ENCODE assay signal across 8 cellular contexts in genomic region chr9:101119206-101119819, GRCh38.
DNase-seq lines count a peak whose midpoint lies in the region; ATAC-seq and TF ChIP-seq lines count a peak whose summit lies in the region.

No MANE protein-coding gene starts in this region.

- peak; percentile 5 for DNase-seq in Daoy (ENCODE audit: low read depth)
- peak; percentile 79 for DNase-seq in NCI-H345 (lab: John Stamatoyannopoulos, UW)
- DNase-seq in body of pancreas: peak; percentile 68 to 79 (median 70)
- peak; percentile 38 to 74 for DNase-seq in left lung
- DNase-seq in OCI-M2 (lab: John Stamatoyannopoulos, UW; ENCODE audit: unreplicated experiment): no peak
- no peak for DNase-seq in central memory CD4-positive, alpha-beta T cell

- TF ChIP-seq POLR2A in body of pancreas (IDR thresholded peaks at IDR 0.05): no peak

- H3K4me3 ChIP-seq in body of pancreas (no peak overlapping the region), left lung (no peak overlapping the region)

- peak; percentile 88 for ATAC-seq in GM19328 (IDR thresholded peaks at IDR 0.05; ENCODE audit: unreplicated experiment)
- peak; percentile 89 for ATAC-seq in HG03196 (IDR thresholded peaks at IDR 0.05; ENCODE audit: unreplicated experiment)
- ATAC-seq in body of pancreas: peak; percentile 82
- ATAC-seq in left lung: peak; percentile 98

- H3K27me3 ChIP-seq in body of pancreas (no peaks in the 10 kb centered on the region), left lung (no peaks in the 10 kb centered on the region)

- TF ChIP-seq CTCF in body of pancreas (IDR thresholded peaks at IDR 0.05) (peak; percentile 70 to 84 (median 81)), left lung (IDR thresholded peaks at IDR 0.05) (peak; percentile 51 to 54)

- WGBS in body of pancreas, 2 donors: 9 to 11% methylated on average over 3 of the region's 3 CpGs

- intact Hi-C loops in body of pancreas (cut with DNase I) (loop anchor here (10.0 kb wide), 2 partner anchors 185 to 395 kb away; no protein-coding TSS in a partner anchor), left lung (cut with DNase I) (no loop called here)

- H3K36me3 ChIP-seq in body of pancreas (replicated peaks in 1 of 2; ENCODE audit: insufficient read depth in 1 of 2, low read depth in 2 of 2): no peaks in the 10 kb centered on the region
- no peaks in the 10 kb centered on the region for H3K36me3 ChIP-seq in left lung

- H3K27ac ChIP-seq in body of pancreas (no peak overlapping the region), left lung (no peak overlapping the region)

- H3K9me3 ChIP-seq in body of pancreas: peaks cover 0 to 6% (median 0%) of the 10 kb centered on the region in 3 donors
- H3K9me3 ChIP-seq in left lung: peaks cover 0 to 8% of the 10 kb centered on the region in 2 donors

- H3K4me1 ChIP-seq in body of pancreas (no peaks in the 10 kb centered on the region), left lung (no peaks in the 10 kb centered on the region)

Comparison
In these comparisons a context has a peak if more than half of its experiments do, and no peak if none do; other contexts are left out.
1. DNase-seq: peak in Daoy (single experiment), NCI-H345 (single experiment), body of pancreas (4 of 4) and left lung (2 of 2); none in OCI-M2 (single experiment) and central memory CD4-positive, alpha-beta T cell (single experiment).
2. Peak in every context shown above with its lines, with median percentiles within 50 percentile points of each other: ATAC-seq.